Comparison of ENCODE assay signal across 8 cellular contexts in the genomic region with DNA sequence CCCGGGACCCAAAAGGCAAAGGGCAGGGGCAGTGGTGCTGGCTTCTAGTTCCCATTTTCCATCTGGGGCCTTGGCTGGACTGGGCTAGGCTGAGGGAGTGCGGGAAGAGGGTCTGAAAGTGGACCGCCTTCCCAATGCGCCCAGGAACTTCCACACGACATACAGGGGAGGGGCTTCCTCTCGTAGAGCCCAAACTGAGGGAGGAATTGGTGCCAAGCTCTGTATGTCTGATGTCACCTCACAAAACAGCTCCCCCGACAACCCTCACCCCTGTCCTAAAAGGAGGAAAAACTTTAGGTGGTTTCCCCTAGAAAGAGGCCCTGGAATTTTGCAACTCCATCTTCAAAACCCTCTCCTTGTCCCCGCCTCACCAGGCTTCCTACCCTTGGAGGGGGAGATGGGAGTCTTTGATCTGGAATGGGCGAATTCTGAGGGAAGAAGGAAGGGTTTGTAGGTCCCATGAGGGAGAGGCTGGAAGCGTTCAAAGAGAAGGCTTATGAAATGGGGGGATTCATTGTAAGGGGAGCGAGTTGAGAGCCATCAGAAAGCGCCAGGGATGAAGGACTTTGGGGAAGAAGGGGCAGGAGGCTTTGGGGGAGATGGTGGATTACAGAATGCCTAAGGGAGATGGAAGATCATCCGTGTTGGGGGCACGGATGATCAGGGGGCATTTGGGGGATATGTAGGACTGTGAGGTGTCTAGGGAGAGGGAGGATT. TPM values are rescaled to one million over a fixed set of nuclear protein-coding genes. Genes with fewer than 3 reads are reported as not detected.
DNase-seq lines count a peak whose midpoint lies in the region; ATAC-seq and TF ChIP-seq lines count a peak whose summit lies in the region.

No MANE protein-coding gene starts in this region.

- H3K27me3 ChIP-seq in DND-41 (ENCODE audit: insufficient read depth, low read length, poor library complexity) (no peaks in the 10 kb centered on the region), OCI-LY1 (ENCODE audit: insufficient read depth, low read length) (no peaks in the 10 kb centered on the region), endocrine pancreas (ENCODE audit: control insufficient read depth, insufficient read depth, low read length) (no peaks in the 10 kb centered on the region), neural cell (ENCODE audit: insufficient read depth, low read depth, low read length) (no peaks in the 10 kb centered on the region)

- H2AFZ ChIP-seq in DND-41 (ENCODE audit: low read depth, low read length), result peak overlapping the region; percentile 92
- H2AFZ ChIP-seq in OCI-LY1 (ENCODE audit: low read length), result no peak overlapping the region
- peak overlapping the region; percentile 78 for H2AFZ ChIP-seq in neural cell (ENCODE audit: low read depth, low read length)

- peak overlapping the region; percentile 99 for H3K4me2 ChIP-seq in DND-41 (ENCODE audit: insufficient read depth, low read length)
- peak overlapping the region; percentile 94 for H3K4me2 ChIP-seq in OCI-LY1 (ENCODE audit: low read length)
- H3K4me2 ChIP-seq in neural cell (ENCODE audit: low read length), result peak overlapping the region; percentile 97

- no peaks in the 10 kb centered on the region for H3K36me3 ChIP-seq in DND-41 (ENCODE audit: insufficient read depth, low read length)
- H3K36me3 ChIP-seq in OCI-LY1 (ENCODE audit: insufficient read depth, low read length), result no peaks in the 10 kb centered on the region
- no peaks in the 10 kb centered on the region for H3K36me3 ChIP-seq in endocrine pancreas (ENCODE audit: control insufficient read depth, insufficient read depth, low read length)
- no peaks in the 10 kb centered on the region for H3K36me3 ChIP-seq in neural cell (ENCODE audit: insufficient read depth, low read length)

- no peak for TF ChIP-seq RAD21 in neural cell (conservative IDR thresholded peaks at IDR 0.05)

- H3K27ac ChIP-seq in DND-41 (ENCODE audit: low read length) (peak overlapping the region; percentile 60), OCI-LY1 (ENCODE audit: low read depth, low read length, poor library complexity, severe bottlenecking) (no peak overlapping the region), neural cell (ENCODE audit: low read length) (peak overlapping the region; percentile 34)

- DNase-seq in DND-41 (no peak), NCI-H2029 treated with DMSO at 0.1 percent for 48 hours (lab: John Stamatoyannopoulos, UW) (no peak), KG1 (lab: John Stamatoyannopoulos, UW) (no peak)

- H3K9ac ChIP-seq in DND-41 (ENCODE audit: low read depth, low read length) (peak overlapping the region; percentile 63), OCI-LY1 (ENCODE audit: low read length) (peak overlapping the region; percentile 73), endocrine pancreas (ENCODE audit: control insufficient read depth, insufficient read depth, low read length) (peak overlapping the region; percentile 96), neural cell (ENCODE audit: low read length) (peak overlapping the region; percentile 83)

- no peak for TF ChIP-seq CTCF in DND-41 (IDR thresholded peaks at IDR 0.05; ENCODE audit: borderline replicate concordance, extremely low read depth, low read length, poor library complexity, severe bottlenecking)
- TF ChIP-seq CTCF in OCI-LY1 (IDR thresholded peaks at IDR 0.05; ENCODE audit: low read length), result no peak
- no peak for TF ChIP-seq CTCF in neural cell (IDR thresholded peaks at IDR 0.05; ENCODE audit: poor library complexity, severe bottlenecking)

- TF ChIP-seq EP300 in neural cell (conservative IDR thresholded peaks at IDR 0.05; ENCODE audit: poor library complexity, severe bottlenecking), result no peak

- H3K4me1 ChIP-seq in DND-41 (ENCODE audit: insufficient read depth, low read length), result peaks cover 31% of the 10 kb centered on the region
- peaks cover 22% of the 10 kb centered on the region for H3K4me1 ChIP-seq in OCI-LY1 (ENCODE audit: insufficient read depth, low read length, severe bottlenecking)
- H3K4me1 ChIP-seq in endocrine pancreas (ENCODE audit: control insufficient read depth, insufficient read depth, low read length), result no peaks in the 10 kb centered on the region

- H3K4me3 ChIP-seq in DND-41 (ENCODE audit: low read depth in 1 of 2, low read length in 2 of 2) (peak overlapping the region; percentile 51 to 84), OCI-LY1 (ENCODE audit: low read depth, low read length, poor library complexity, severe bottlenecking) (peak overlapping the region; percentile 73), endocrine pancreas (ENCODE audit: control insufficient read depth, insufficient read depth, low read length) (peak overlapping the region; percentile 82), neural cell (ENCODE audit: low read length) (peak overlapping the region; percentile 82)

- H4K20me1 ChIP-seq in DND-41 (ENCODE audit: insufficient read depth, low read length), result peaks cover 12% of the 10 kb centered on the region; the same call in 1 of the 2 replicates
- no peaks in the 10 kb centered on the region for H4K20me1 ChIP-seq in OCI-LY1 (ENCODE audit: insufficient read depth, low read length)
- H4K20me1 ChIP-seq in neural cell (ENCODE audit: insufficient read depth), result no peaks in the 10 kb centered on the region

- no peaks in the 10 kb centered on the region for H3F3A ChIP-seq in OCI-LY1 (ENCODE audit: insufficient read depth, low read length)
- no peaks in the 10 kb centered on the region for H3F3A ChIP-seq in neural cell (ENCODE audit: insufficient read depth, low read length, poor library complexity, severe bottlenecking)

- H3K9me2 ChIP-seq in OCI-LY1 (ENCODE audit: low read depth, low read length) (no peaks in the 10 kb centered on the region), neural cell (ENCODE audit: insufficient read depth, low read length) (no peaks in the 10 kb centered on the region)

- H3K79me2 ChIP-seq in DND-41 (ENCODE audit: insufficient read depth, low read length) (peaks cover 34% of the 10 kb centered on the region), OCI-LY1 (ENCODE audit: insufficient read depth, low read length) (no peaks in the 10 kb centered on the region), neural cell (replicated peaks; ENCODE audit: insufficient read depth, low read length) (peaks cover 21% of the 10 kb centered on the region)

- ATAC-seq in DND-41 (ENCODE audit: insufficient read depth, low read depth) (no peak), HG02642 (IDR thresholded peaks at IDR 0.05; ENCODE audit: poor library complexity, unreplicated experiment) (no peak), GM21619 (IDR thresholded peaks at IDR 0.05; ENCODE audit: unreplicated experiment) (no peak)

- H3K9me3 ChIP-seq in DND-41 (ENCODE audit: insufficient read depth, low read length, severe bottlenecking), result no peaks in the 10 kb centered on the region
- no peaks in the 10 kb centered on the region for H3K9me3 ChIP-seq in OCI-LY1 (ENCODE audit: low read length)
- no peaks in the 10 kb centered on the region for H3K9me3 ChIP-seq in endocrine pancreas (ENCODE audit: control insufficient read depth, low read length)
- H3K9me3 ChIP-seq in neural cell (ENCODE audit: low read length), result no peaks in the 10 kb centered on the region

TF ChIP-seq in neural cell, 6 proteins besides CTCF, POLR2A, EP300 and RAD21:
- TF ChIP-seq MXI1 (conservative IDR thresholded peaks at IDR 0.05; ENCODE audit: poor library complexity, severe bottlenecking), result no peak
- peak; percentile 14 for TF ChIP-seq REST (IDR thresholded peaks at IDR 0.05; ENCODE audit: borderline replicate concordance)
TF ChIP-seq in neural cell: peak in this region for 1.

RNA-seq across cellular contexts. Expression of gene GLTP, which starts 0.9 kb away (rescaled TPM):
- polyA plus RNA-seq in neural cell, result 18.7 and 25.0 TPM in 2 replicates
- 19.4 and 19.5 TPM in 2 replicates for polyA minus RNA-seq in neural cell

RNA-seq across cellular contexts. Expression of gene TCHP, which starts 20.6 kb away (rescaled TPM):
- polyA plus RNA-seq in neural cell, result 10.0 and 12.8 TPM in 2 replicates
- 10.4 and 11.4 TPM in 2 replicates for polyA minus RNA-seq in neural cell

RNA-seq across cellular contexts. Expression of gene TRPV4, which starts 46.3 kb away (rescaled TPM):
- polyA plus RNA-seq in neural cell, result not detected in 2 replicates
- not detected in 2 replicates for polyA minus RNA-seq in neural cell
